In the genomic region with DNA sequence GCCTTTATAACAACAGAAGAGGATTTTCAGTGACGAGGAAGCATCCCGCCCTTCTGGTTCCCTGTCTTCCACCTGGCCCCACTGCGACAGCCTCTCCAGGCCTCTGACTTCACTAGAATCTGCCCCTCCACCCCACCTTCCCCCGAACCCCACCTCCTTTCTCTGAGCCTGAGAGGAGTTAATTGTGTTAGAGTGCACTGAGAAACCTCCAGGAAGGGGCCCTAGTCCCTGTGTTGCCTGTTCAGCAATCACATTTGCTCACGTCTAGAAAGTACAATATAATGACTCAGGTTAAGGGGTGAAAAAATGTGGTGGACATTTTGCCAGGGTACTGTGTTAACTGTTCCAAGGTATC, we compare ENCODE assay signal across 10 cellular contexts. TPM values are rescaled to one million over a fixed set of nuclear protein-coding genes. Genes with fewer than 3 reads are reported as not detected.
DNase-seq lines count a peak whose midpoint lies in the region; ATAC-seq and TF ChIP-seq lines count a peak whose summit lies in the region.
"Had no signal": no experiment of that assay in that cellular context is flagged by ENCODE, and none has a peak within 500 bp of the region (broad histone marks: within the 10 kb centered on the region; RNA-seq: fewer than 3 reads in every experiment).

No MANE protein-coding gene starts in this region.

- H3K4me1 Mint-ChIP-seq in CD8-positive, alpha-beta memory T cell, result peaks cover 76 to 82% (median 82%) of the 10 kb centered on the region in 3 donors
- H3K4me1 Mint-ChIP-seq in activated naive CD8-positive, alpha-beta T cell treated with anti-CD3 and anti-CD28 coated beads, Interleukin-2, amount 10 ng/mL, durations not matched to agents 7 days and 5 days, result peaks cover 52% of the 10 kb centered on the region
- H3K4me1 Mint-ChIP-seq in natural killer cell treated with Interleukin-12 subunit alpha and Interleukin-12 subunit beta and Interleukin-15 and Interleukin-18, amount 100 ng/mL, for 72 hours (ENCODE audit: low read depth in 2 of 2), result peaks cover 69 to 74% of the 10 kb centered on the region in 2 donors

- peak overlapping the region; percentile 25 for H3K27ac ChIP-seq in CD8-positive, alpha-beta memory T cell (ENCODE audit: low read depth, low read length)
- no peak overlapping the region for H3K27ac ChIP-seq in foreskin keratinocyte

- no peak for TF ChIP-seq CTCF in foreskin keratinocyte (conservative IDR thresholded peaks at IDR 0.05)

- CTCF ChIA-PET in CD8-positive, alpha-beta memory T cell (lab: Charles Lee), result interaction anchor here (1.4 to 1.6 kb wide), 4 partner anchors 10 to 90 kb away, joined by 4 to 7 read pairs (median 6); no protein-coding TSS in a partner anchor
- CTCF ChIA-PET in HEK293T (lab: Yijun Ruan, JAX), result interaction anchor here (0.6 kb wide), 1 partner anchor 74 kb away, joined by 3 read pairs; no protein-coding TSS in a partner anchor

- no peaks in the 10 kb centered on the region for H3K36me3 ChIP-seq in CD8-positive, alpha-beta memory T cell (ENCODE audit: insufficient read depth, low read length)

- peaks cover 0 to 8% (median 5%) of the 10 kb centered on the region in 3 donors for H3K36me3 Mint-ChIP-seq in CD8-positive, alpha-beta memory T cell
- H3K36me3 Mint-ChIP-seq in activated naive CD8-positive, alpha-beta T cell treated with anti-CD3 and anti-CD28 coated beads, Interleukin-2, amount 10 ng/mL, durations not matched to agents 7 days and 5 days, result peaks cover 27% of the 10 kb centered on the region
- peaks cover 7% of the 10 kb centered on the region for H3K36me3 Mint-ChIP-seq in natural killer cell treated with Interleukin-12 subunit alpha and Interleukin-12 subunit beta and Interleukin-15 and Interleukin-18, amount 100 ng/mL, for 72 hours
- H3K36me3 Mint-ChIP-seq: naive B cell had no signal

- H3K9me3 ChIP-seq in CD8-positive, alpha-beta memory T cell (ENCODE audit: low read length), result no peaks in the 10 kb centered on the region

- H3K27me3 ChIP-seq in CD8-positive, alpha-beta memory T cell (ENCODE audit: insufficient read depth, low read length, poor library complexity, severe bottlenecking), result no peaks in the 10 kb centered on the region
- no peaks in the 10 kb centered on the region for H3K27me3 ChIP-seq in foreskin keratinocyte

- H3K27ac Mint-ChIP-seq in CD8-positive, alpha-beta memory T cell, result peak overlapping the region; percentile 37 to 100 (median 92)
- peak overlapping the region; percentile 68 for H3K27ac Mint-ChIP-seq in activated naive CD8-positive, alpha-beta T cell treated with anti-CD3 and anti-CD28 coated beads, Interleukin-2, amount 10 ng/mL, durations not matched to agents 7 days and 5 days
- H3K27ac Mint-ChIP-seq in natural killer cell treated with Interleukin-12 subunit alpha and Interleukin-12 subunit beta and Interleukin-15 and Interleukin-18, amount 100 ng/mL, for 72 hours, result peak overlapping the region; percentile 100

- ATAC-seq in activated naive CD8-positive, alpha-beta T cell treated with anti-CD3 and anti-CD28 coated beads, Interleukin-2, amount 10 ng/mL, durations not matched to agents 7 days and 5 days (ENCODE audit: low read depth), result no peak
- peak; percentile 59 to 70 for ATAC-seq in natural killer cell treated with Interleukin-12 subunit alpha and Interleukin-12 subunit beta and Interleukin-15 and Interleukin-18, amount 100 ng/mL, for 72 hours
- ATAC-seq in foreskin keratinocyte, result no peak

- no peaks in the 10 kb centered on the region for H3K27me3 Mint-ChIP-seq in CD8-positive, alpha-beta memory T cell
- H3K27me3 Mint-ChIP-seq in activated naive CD8-positive, alpha-beta T cell treated with anti-CD3 and anti-CD28 coated beads, Interleukin-2, amount 10 ng/mL, durations not matched to agents 7 days and 5 days, result no peaks in the 10 kb centered on the region
- no peaks in the 10 kb centered on the region for H3K27me3 Mint-ChIP-seq in natural killer cell treated with Interleukin-12 subunit alpha and Interleukin-12 subunit beta and Interleukin-15 and Interleukin-18, amount 100 ng/mL, for 72 hours
- H3K27me3 Mint-ChIP-seq: naive B cell had no signal

- peak overlapping the region; percentile 22 for H3K4me3 ChIP-seq in CD8-positive, alpha-beta memory T cell (ENCODE audit: low read length)

- DNase-seq in CD8-positive, alpha-beta memory T cell, result no peak
- DNase-seq in NCI-H128 (lab: John Stamatoyannopoulos, UW; ENCODE audit: unreplicated experiment) (peak; percentile 31), amygdala (lab: John Stamatoyannopoulos, UW) (no peak), foreskin keratinocyte (no peak), hepatic stellate cell (ENCODE audit: low spot score) (no peak), HEK293T (ENCODE audit: extremely low spot score) (no peak)
- DNase-seq in activated naive CD8-positive, alpha-beta T cell treated with anti-CD3 and anti-CD28 coated beads, Interleukin-2, amount 10 ng/mL, durations not matched to agents 7 days and 5 days, result no peak
- no peak for DNase-seq in natural killer cell treated with Interleukin-12 subunit alpha and Interleukin-12 subunit beta and Interleukin-15 and Interleukin-18, amount 100 ng/mL, for 72 hours (ENCODE audit: low spot score)
- DNase-seq: naive B cell, T1000 had no signal

- peaks cover 67% of the 10 kb centered on the region for H3K4me1 ChIP-seq in CD8-positive, alpha-beta memory T cell (ENCODE audit: insufficient read depth, low read length)
- no peaks in the 10 kb centered on the region for H3K4me1 ChIP-seq in foreskin keratinocyte

- H3K9me3 Mint-ChIP-seq in CD8-positive, alpha-beta memory T cell, result no peaks in the 10 kb centered on the region
- no peaks in the 10 kb centered on the region for H3K9me3 Mint-ChIP-seq in activated naive CD8-positive, alpha-beta T cell treated with anti-CD3 and anti-CD28 coated beads, Interleukin-2, amount 10 ng/mL, durations not matched to agents 7 days and 5 days
- H3K9me3 Mint-ChIP-seq in natural killer cell treated with Interleukin-12 subunit alpha and Interleukin-12 subunit beta and Interleukin-15 and Interleukin-18, amount 100 ng/mL, for 72 hours, result no peaks in the 10 kb centered on the region
- H3K9me3 Mint-ChIP-seq: naive B cell had no signal

- POLR2A ChIA-PET in CD8-positive, alpha-beta memory T cell (lab: Charles Lee), result interaction anchor here (0.6 to 1.3 kb wide), 2 partner anchors 17 to 458 kb away, joined by 3 to 4 read pairs; no protein-coding TSS in a partner anchor
- POLR2A ChIA-PET in activated naive CD8-positive, alpha-beta T cell treated with anti-CD3 and anti-CD28 coated beads, Interleukin-2, amount 10 ng/mL, durations not matched to agents 7 days and 5 days (lab: Charles Lee), result interaction anchor here (0.6 kb wide), 1 partner anchor 9 kb away, joined by 3 read pairs; no protein-coding TSS in a partner anchor
- POLR2A ChIA-PET in HEK293T (lab: Yijun Ruan, JAX), result no interaction called here

- H3K4me3 Mint-ChIP-seq in CD8-positive, alpha-beta memory T cell, result peak overlapping the region in 6 of 7 donors; percentile 53 to 89 (median 55)
- H3K4me3 Mint-ChIP-seq in activated naive CD8-positive, alpha-beta T cell treated with anti-CD3 and anti-CD28 coated beads, Interleukin-2, amount 10 ng/mL, durations not matched to agents 7 days and 5 days, result no peak overlapping the region
- peak overlapping the region; percentile 75 for H3K4me3 Mint-ChIP-seq in natural killer cell treated with Interleukin-12 subunit alpha and Interleukin-12 subunit beta and Interleukin-15 and Interleukin-18, amount 100 ng/mL, for 72 hours

TF ChIP-seq in HEK293T, 16 proteins besides CTCF, POLR2A, EP300 and RAD21:
- TF ChIP-seq ELF4 (IDR thresholded peaks at IDR 0.05) (no peak), FOXK2 (IDR thresholded peaks at IDR 0.05) (no peak), SP1 (IDR thresholded peaks at IDR 0.05) (no peak), HDGF (IDR thresholded peaks at IDR 0.05; ENCODE audit: borderline replicate concordance) (no peak), NFRKB (IDR thresholded peaks at IDR 0.05) (no peak), FOXM1 (IDR thresholded peaks at IDR 0.05; ENCODE audit: borderline replicate concordance) (no peak), ARNT (IDR thresholded peaks at IDR 0.05) (no peak), TARDBP (IDR thresholded peaks at IDR 0.05) (no peak), BHLHE40 (IDR thresholded peaks at IDR 0.05; ENCODE audit: borderline replicate concordance) (no peak), L3MBTL2 (conservative IDR thresholded peaks at IDR 0.05) (no peak), CTBP1 (IDR thresholded peaks at IDR 0.05; ENCODE audit: borderline replicate concordance) (no peak), SUZ12 (IDR thresholded peaks at IDR 0.05) (no peak), LEF1 (IDR thresholded peaks at IDR 0.05; ENCODE audit: borderline replicate concordance) (no peak), ZNF384 (IDR thresholded peaks at IDR 0.05) (no peak), FOXA1 (IDR thresholded peaks at IDR 0.05) (no peak)
- TF ChIP-seq, protein P1, sequence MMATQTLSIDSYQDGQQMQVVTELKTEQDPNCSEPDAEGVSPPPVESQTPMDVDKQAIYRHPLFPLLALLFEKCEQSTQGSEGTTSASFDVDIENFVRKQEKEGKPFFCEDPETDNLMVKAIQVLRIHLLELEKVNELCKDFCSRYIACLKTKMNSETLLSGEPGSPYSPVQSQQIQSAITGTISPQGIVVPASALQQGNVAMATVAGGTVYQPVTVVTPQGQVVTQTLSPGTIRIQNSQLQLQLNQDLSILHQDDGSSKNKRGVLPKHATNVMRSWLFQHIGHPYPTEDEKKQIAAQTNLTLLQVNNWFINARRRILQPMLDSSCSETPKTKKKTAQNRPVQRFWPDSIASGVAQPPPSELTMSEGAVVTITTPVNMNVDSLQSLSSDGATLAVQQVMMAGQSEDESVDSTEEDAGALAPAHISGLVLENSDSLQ (IDR thresholded peaks at IDR 0.05), result no peak
TF ChIP-seq in HEK293T: peak in this region for 0.

RNA-seq across cellular contexts. Expression of a gene that starts 38.8 kb away (rescaled TPM):
- total RNA-seq in CD8-positive, alpha-beta memory T cell, result 10 to 100 TPM; 25.1 to 25.6 TPM
- 16.0 TPM for polyA plus RNA-seq in CD8-positive, alpha-beta memory T cell
- total RNA-seq in activated naive CD8-positive, alpha-beta T cell treated with anti-CD3 and anti-CD28 coated beads, Interleukin-2, amount 10 ng/mL, durations not matched to agents 7 days and 5 days, result 10 to 100 TPM; 51.5 to 53.5 TPM
- total RNA-seq in natural killer cell treated with Interleukin-12 subunit alpha and Interleukin-12 subunit beta and Interleukin-15 and Interleukin-18, amount 100 ng/mL, for 72 hours, result 10 to 100 TPM; 60.7 to 83.3 TPM
- total RNA-seq in foreskin keratinocyte, result 0.92 and 2.0 TPM in 2 replicates
- polyA plus RNA-seq in foreskin keratinocyte, result 0.65 and 0.69 TPM in 2 replicates

Comparison
In these comparisons a context has a peak if more than half of its experiments do, and no peak if none do; other contexts are left out.
1. ATAC-seq: peak in natural killer cell treated with Interleukin-12 subunit alpha and Interleukin-12 subunit beta and Interleukin-15 and Interleukin-18, amount 100 ng/mL, for 72 hours (2 of 2); none in activated naive CD8-positive, alpha-beta T cell treated with anti-CD3 and anti-CD28 coated beads, Interleukin-2, amount 10 ng/mL, durations not matched to agents 7 days and 5 days (single experiment) and foreskin keratinocyte (single experiment).
2. Peak in every context shown above with its lines, with median percentiles within 50 percentile points of each other: H3K27ac Mint-ChIP-seq.